In the genomic region with DNA sequence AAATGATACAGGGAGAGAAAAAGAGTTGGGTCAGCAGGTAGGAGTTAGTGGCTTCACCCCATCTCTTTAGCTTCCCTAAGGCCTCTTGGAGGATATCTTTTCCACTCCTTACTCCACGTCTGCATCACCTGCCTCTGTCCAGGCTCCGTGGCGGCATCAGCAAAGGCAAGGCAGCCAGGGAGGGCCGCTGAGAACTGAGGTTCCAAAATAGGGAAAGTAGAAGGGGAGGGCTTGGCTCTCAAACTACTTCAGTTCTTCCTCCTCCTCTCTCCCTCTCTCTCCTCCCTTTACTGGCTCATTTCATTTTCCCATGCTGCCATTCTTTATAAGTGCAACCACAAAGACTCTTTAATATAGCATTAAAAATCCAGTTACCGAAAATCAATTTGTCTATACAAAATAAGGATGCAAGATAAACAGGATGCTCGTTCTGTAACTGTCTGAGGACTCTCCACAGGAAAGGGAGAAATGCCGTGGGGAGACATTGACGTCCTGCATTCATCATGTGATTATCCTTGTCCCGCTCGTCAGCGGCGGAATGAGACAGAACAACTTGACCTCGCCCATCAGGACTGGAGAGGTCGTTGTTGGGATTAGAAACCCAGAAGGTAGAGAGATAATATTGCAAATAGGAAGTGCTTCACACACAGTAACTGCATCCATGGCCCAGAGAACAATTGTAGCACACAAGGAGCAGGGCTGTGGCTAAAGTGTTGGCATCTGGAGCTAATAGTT, we compare ENCODE assay signal across 1 cellular context.
TF ChIP-seq lines count a peak whose summit lies in the region.

No MANE protein-coding gene starts in this region.

TF ChIP-seq in GM23338, 12 proteins besides CTCF, POLR2A, EP300 and RAD21:
- TF ChIP-seq, protein P1, sequence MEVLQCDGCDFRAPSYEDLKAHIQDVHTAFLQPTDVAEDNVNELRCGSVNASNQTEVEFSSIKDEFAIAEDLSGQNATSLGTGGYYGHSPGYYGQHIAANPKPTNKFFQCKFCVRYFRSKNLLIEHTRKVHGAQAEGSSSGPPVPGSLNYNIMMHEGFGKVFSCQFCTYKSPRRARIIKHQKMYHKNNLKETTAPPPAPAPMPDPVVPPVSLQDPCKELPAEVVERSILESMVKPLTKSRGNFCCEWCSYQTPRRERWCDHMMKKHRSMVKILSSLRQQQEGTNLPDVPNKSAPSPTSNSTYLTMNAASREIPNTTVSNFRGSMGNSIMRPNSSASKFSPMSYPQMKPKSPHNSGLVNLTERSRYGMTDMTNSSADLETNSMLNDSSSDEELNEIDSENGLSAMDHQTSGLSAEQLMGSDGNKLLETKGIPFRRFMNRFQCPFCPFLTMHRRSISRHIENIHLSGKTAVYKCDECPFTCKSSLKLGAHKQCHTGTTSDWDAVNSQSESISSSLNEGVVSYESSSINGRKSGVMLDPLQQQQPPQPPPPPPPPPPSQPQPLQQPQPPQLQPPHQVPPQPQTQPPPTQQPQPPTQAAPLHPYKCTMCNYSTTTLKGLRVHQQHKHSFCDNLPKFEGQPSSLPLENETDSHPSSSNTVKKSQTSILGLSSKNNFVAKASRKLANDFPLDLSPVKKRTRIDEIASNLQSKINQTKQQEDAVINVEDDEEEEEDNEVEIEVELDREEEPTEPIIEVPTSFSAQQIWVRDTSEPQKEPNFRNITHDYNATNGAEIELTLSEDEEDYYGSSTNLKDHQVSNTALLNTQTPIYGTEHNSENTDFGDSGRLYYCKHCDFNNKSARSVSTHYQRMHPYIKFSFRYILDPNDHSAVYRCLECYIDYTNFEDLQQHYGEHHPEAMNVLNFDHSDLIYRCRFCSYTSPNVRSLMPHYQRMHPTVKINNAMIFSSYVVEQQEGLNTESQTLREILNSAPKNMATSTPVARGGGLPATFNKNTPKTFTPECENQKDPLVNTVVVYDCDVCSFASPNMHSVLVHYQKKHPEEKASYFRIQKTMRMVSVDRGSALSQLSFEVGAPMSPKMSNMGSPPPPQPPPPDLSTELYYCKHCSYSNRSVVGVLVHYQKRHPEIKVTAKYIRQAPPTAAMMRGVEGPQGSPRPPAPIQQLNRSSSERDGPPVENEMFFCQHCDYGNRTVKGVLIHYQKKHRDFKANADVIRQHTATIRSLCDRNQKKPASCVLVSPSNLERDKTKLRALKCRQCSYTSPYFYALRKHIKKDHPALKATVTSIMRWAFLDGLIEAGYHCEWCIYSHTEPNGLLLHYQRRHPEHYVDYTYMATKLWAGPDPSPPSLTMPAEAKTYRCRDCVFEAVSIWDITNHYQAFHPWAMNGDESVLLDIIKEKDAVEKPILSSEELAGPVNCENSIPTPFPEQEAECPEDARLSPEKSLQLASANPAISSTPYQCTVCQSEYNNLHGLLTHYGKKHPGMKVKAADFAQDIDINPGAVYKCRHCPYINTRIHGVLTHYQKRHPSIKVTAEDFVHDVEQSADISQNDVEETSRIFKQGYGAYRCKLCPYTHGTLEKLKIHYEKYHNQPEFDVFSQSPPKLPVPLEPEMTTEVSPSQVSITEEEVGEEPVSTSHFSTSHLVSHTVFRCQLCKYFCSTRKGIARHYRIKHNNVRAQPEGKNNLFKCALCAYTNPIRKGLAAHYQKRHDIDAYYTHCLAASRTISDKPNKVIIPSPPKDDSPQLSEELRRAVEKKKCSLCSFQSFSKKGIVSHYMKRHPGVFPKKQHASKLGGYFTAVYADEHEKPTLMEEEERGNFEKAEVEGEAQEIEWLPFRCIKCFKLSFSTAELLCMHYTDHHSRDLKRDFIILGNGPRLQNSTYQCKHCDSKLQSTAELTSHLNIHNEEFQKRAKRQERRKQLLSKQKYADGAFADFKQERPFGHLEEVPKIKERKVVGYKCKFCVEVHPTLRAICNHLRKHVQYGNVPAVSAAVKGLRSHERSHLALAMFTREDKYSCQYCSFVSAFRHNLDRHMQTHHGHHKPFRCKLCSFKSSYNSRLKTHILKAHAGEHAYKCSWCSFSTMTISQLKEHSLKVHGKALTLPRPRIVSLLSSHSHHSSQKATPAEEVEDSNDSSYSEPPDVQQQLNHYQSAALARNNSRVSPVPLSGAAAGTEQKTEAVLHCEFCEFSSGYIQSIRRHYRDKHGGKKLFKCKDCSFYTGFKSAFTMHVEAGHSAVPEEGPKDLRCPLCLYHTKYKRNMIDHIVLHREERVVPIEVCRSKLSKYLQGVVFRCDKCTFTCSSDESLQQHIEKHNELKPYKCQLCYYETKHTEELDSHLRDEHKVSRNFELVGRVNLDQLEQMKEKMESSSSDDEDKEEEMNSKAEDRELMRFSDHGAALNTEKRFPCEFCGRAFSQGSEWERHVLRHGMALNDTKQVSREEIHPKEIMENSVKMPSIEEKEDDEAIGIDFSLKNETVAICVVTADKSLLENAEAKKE (CRISPR knock-in tag; IDR thresholded peaks at IDR 0.05): no peak
- no peak for TF ChIP-seq POLR2AphosphoS5 (IDR thresholded peaks at IDR 0.05; ENCODE audit: low read depth)
- TF ChIP-seq, protein P2, sequence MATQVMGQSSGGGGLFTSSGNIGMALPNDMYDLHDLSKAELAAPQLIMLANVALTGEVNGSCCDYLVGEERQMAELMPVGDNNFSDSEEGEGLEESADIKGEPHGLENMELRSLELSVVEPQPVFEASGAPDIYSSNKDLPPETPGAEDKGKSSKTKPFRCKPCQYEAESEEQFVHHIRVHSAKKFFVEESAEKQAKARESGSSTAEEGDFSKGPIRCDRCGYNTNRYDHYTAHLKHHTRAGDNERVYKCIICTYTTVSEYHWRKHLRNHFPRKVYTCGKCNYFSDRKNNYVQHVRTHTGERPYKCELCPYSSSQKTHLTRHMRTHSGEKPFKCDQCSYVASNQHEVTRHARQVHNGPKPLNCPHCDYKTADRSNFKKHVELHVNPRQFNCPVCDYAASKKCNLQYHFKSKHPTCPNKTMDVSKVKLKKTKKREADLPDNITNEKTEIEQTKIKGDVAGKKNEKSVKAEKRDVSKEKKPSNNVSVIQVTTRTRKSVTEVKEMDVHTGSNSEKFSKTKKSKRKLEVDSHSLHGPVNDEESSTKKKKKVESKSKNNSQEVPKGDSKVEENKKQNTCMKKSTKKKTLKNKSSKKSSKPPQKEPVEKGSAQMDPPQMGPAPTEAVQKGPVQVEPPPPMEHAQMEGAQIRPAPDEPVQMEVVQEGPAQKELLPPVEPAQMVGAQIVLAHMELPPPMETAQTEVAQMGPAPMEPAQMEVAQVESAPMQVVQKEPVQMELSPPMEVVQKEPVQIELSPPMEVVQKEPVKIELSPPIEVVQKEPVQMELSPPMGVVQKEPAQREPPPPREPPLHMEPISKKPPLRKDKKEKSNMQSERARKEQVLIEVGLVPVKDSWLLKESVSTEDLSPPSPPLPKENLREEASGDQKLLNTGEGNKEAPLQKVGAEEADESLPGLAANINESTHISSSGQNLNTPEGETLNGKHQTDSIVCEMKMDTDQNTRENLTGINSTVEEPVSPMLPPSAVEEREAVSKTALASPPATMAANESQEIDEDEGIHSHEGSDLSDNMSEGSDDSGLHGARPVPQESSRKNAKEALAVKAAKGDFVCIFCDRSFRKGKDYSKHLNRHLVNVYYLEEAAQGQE (IDR thresholded peaks at IDR 0.05; ENCODE audit: unreplicated experiment): no peak
- no peak for TF ChIP-seq ZNF114 (CRISPR knock-in tag; IDR thresholded peaks at IDR 0.05)
- TF ChIP-seq ZNF331 (CRISPR knock-in tag; IDR thresholded peaks at IDR 0.05; ENCODE audit: low read depth): no peak
- no peak for TF ChIP-seq CREB1 (CRISPR knock-in tag; IDR thresholded peaks at IDR 0.05; ENCODE audit: low read depth)
- TF ChIP-seq, protein P3, sequence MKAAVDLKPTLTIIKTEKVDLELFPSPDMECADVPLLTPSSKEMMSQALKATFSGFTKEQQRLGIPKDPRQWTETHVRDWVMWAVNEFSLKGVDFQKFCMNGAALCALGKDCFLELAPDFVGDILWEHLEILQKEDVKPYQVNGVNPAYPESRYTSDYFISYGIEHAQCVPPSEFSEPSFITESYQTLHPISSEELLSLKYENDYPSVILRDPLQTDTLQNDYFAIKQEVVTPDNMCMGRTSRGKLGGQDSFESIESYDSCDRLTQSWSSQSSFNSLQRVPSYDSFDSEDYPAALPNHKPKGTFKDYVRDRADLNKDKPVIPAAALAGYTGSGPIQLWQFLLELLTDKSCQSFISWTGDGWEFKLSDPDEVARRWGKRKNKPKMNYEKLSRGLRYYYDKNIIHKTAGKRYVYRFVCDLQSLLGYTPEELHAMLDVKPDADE (IDR thresholded peaks at IDR 0.05): no peak
- no peak for TF ChIP-seq NANOG (IDR thresholded peaks at IDR 0.05; ENCODE audit: borderline replicate concordance)
- TF ChIP-seq EZH2phosphoT487 (IDR thresholded peaks at IDR 0.05; ENCODE audit: unreplicated experiment): no peak
- TF ChIP-seq JUNB (IDR thresholded peaks at IDR 0.05; ENCODE audit: unreplicated experiment): no peak
- no peak for TF ChIP-seq EZH2 (IDR thresholded peaks at IDR 0.05; ENCODE audit: low read depth, unreplicated experiment)
- TF ChIP-seq STAT1 (IDR thresholded peaks at IDR 0.05; ENCODE audit: unreplicated experiment): no peak
